In genomic region chr3:115833074-115833473, GRCh38 we compare ENCODE assay signal across 16 cellular contexts.
"Had no signal": no experiment of that assay in that cellular context is flagged by ENCODE, and none has a peak within 500 bp of the region (broad histone marks: within the 10 kb centered on the region; RNA-seq: fewer than 3 reads in every experiment).

No MANE protein-coding gene starts in this region.

- H3K9me3 ChIP-seq: left lung, neutrophil, tibial artery, uterus had no signal

- ATAC-seq: activated CD8-positive, alpha-beta T cell treated with anti-CD3 and anti-CD28 coated beads for 36 hours; activated T-cell treated with anti-CD3 and anti-CD28 coated beads, Interleukin-2, amount 50 U/mL, for 4 hours; effector memory CD8-positive, alpha-beta T cell; left lung; natural killer cell; stimulated activated memory B cell treated with anti-CD40 and anti-IgM and Interleukin-4, amounts not matched to agents 10 μg/mL and 1 μg/mL and 100 μg/mL, for 72 hours; T-helper 17 cell had no signal

- H3K36me3 ChIP-seq: left lung, neutrophil, tibial artery, uterus had no signal

- H3K27ac Mint-ChIP-seq: activated CD8-positive, alpha-beta T cell treated with anti-CD3 and anti-CD28 coated beads for 36 hours; activated naive CD8-positive, alpha-beta T cell treated with anti-CD3 and anti-CD28 coated beads for 36 hours; effector memory CD8-positive, alpha-beta T cell; natural killer cell; stimulated activated memory B cell treated with anti-CD40 and anti-IgM and Interleukin-4, amounts not matched to agents 10 μg/mL and 1 μg/mL and 100 μg/mL, for 72 hours; T-helper 17 cell had no signal

- H3K27ac ChIP-seq: epithelial cell of prostate, left lung, neutrophil, tibial artery, uterus had no signal

- H3K9me3 Mint-ChIP-seq: activated CD8-positive, alpha-beta T cell treated with anti-CD3 and anti-CD28 coated beads for 36 hours; activated naive CD8-positive, alpha-beta T cell treated with anti-CD3 and anti-CD28 coated beads for 36 hours; activated T-cell treated with anti-CD3 and anti-CD28 coated beads, Interleukin-2, amount 50 U/mL, for 4 hours; effector memory CD8-positive, alpha-beta T cell; natural killer cell; stimulated activated memory B cell treated with anti-CD40 and anti-IgM and Interleukin-4, amounts not matched to agents 10 μg/mL and 1 μg/mL and 100 μg/mL, for 72 hours had no signal

- H3K27me3 ChIP-seq: left lung, neutrophil, tibial artery, uterus had no signal

- H3K36me3 Mint-ChIP-seq: activated naive CD8-positive, alpha-beta T cell treated with anti-CD3 and anti-CD28 coated beads for 36 hours; natural killer cell; stimulated activated memory B cell treated with anti-CD40 and anti-IgM and Interleukin-4, amounts not matched to agents 10 μg/mL and 1 μg/mL and 100 μg/mL, for 72 hours had no signal

- H3K4me3 Mint-ChIP-seq: activated CD8-positive, alpha-beta T cell treated with anti-CD3 and anti-CD28 coated beads for 36 hours; activated naive CD8-positive, alpha-beta T cell treated with anti-CD3 and anti-CD28 coated beads for 36 hours; activated T-cell treated with anti-CD3 and anti-CD28 coated beads, Interleukin-2, amount 50 U/mL, for 4 hours; effector memory CD8-positive, alpha-beta T cell; natural killer cell; stimulated activated memory B cell treated with anti-CD40 and anti-IgM and Interleukin-4, amounts not matched to agents 10 μg/mL and 1 μg/mL and 100 μg/mL, for 72 hours; T-helper 17 cell had no signal

- H3K4me3 ChIP-seq: left lung, tibial artery, uterus had no signal

- DNase-seq: activated CD4-positive, alpha-beta T cell treated with anti-CD3 and anti-CD28 coated beads for 4 hours; activated CD8-positive, alpha-beta T cell treated with anti-CD3 and anti-CD28 coated beads for 36 hours; activated gamma-delta T cell; activated naive CD8-positive, alpha-beta T cell treated with anti-CD3 and anti-CD28 coated beads for 36 hours; activated T-cell treated with anti-CD3 and anti-CD28 coated beads, Interleukin-2, amount 50 U/mL, for 4 hours; dermis blood vessel endothelial cell; effector memory CD8-positive, alpha-beta T cell; left lung; natural killer cell; retina; T-helper 17 cell; tibial artery; uterus had no signal

- H3K4me1 ChIP-seq: tibial artery, uterus had no signal

- H3K4me1 Mint-ChIP-seq: activated naive CD8-positive, alpha-beta T cell treated with anti-CD3 and anti-CD28 coated beads for 36 hours; natural killer cell; stimulated activated memory B cell treated with anti-CD40 and anti-IgM and Interleukin-4, amounts not matched to agents 10 μg/mL and 1 μg/mL and 100 μg/mL, for 72 hours; T-helper 17 cell had no signal
